23 cellular contexts compared by ENCODE assay signal in the genomic region with DNA sequence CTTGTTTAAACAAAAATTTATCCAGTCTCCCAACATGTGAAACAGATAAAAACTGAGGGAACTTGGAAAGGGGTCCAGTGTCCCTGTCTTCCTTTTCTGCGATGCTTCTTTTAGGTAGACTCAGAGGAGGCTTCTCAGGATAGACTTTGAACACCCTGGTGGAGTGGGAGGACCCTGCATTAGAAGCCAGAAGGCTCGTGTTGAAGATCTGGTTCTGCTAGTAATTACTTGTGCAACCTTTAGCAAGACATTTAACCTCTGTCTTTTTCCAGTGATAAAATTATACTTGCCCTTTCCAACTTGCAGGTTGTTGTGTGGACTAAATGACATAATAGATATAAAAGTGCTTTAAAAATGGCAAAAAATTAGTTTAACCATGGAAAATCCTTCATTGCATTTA.
"Had no signal": no experiment of that assay in that cellular context is flagged by ENCODE, and none has a peak within 500 bp of the region (broad histone marks: within the 10 kb centered on the region; RNA-seq: fewer than 3 reads in every experiment).

No MANE protein-coding gene starts in this region.

- H3K36me3 ChIP-seq: MG63, Peyer's patch, SJSA1 had no signal

- H3K27ac ChIP-seq: HL-60, Peyer's patch, SJSA1, SK-N-MC had no signal

- H3K4me3 ChIP-seq: MG63, Peyer's patch, SJSA1, SK-N-MC had no signal

- H3K4me1 ChIP-seq: Peyer's patch had no signal

- H3K27me3 ChIP-seq: MG63, Peyer's patch, SJSA1 had no signal

- DNase-seq: KBM-7, MG63, NCI-H1092, NCI-H1105 treated with DMSO at 0.1 percent for 48 hours, NCI-H1417 treated with DMSO at 0.1 percent for 48 hours, NCI-H146, NCI-H1694 treated with DMSO at 0.1 percent for 48 hours, NCI-H1930, NCI-H2081, NCI-H2107, NCI-H2227 treated with DMSO at 0.1 percent for 48 hours, NCI-H446, NCI-H510A, NCI-H524 treated with DMSO at 0.1 percent for 48 hours, NCI-H69, NCI-H774, Peyer's patch, Right ventricle myocardium superior, SIG-M5, T-helper 1 cell had no signal

- H3K9me3 ChIP-seq: SJSA1 had no signal
